Comparison of ENCODE assay signal across 13 cellular contexts in the genomic region with DNA sequence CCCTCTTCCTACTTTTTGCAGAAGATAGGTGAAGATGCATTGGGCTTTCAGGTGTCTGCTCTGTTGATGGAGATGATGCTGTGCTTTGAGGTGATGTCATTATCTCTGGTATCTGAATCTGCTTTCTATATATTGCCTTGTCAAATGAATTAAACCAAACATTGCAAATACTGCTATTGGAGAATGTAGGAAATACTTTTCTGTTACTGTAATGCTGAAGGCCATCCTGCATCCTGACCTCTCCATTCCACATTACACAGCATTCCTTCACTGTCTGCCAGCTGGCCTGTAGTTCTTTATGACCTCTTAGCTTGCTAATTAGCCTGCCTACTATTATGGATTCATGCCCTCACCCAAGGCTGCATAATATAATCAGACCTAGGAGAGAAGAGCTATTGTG.
A peak's percentile ranks its signal among the peaks of the same experiment; 100 is the strongest.
DNase-seq lines count a peak whose midpoint lies in the region; ATAC-seq and TF ChIP-seq lines count a peak whose summit lies in the region.
"Had no signal": no experiment of that assay in that cellular context is flagged by ENCODE, and none has a peak within 500 bp of the region (broad histone marks: within the 10 kb centered on the region; RNA-seq: fewer than 3 reads in every experiment).

No MANE protein-coding gene starts in this region.

- in situ Hi-C loops in Caki2 (cut with HindIII; ENCODE audit: low pct_unique_long_range_greater_than_20kb, low sequenced_read_pairs) = no loop called here

- peaks cover 96% of the 10 kb centered on the region for H3K79me2 ChIP-seq in SK-N-SH (ENCODE audit: insufficient read depth)
- H3K79me2 ChIP-seq in osteoblast (ENCODE audit: insufficient read depth, low read length) = peaks cover 82% of the 10 kb centered on the region

- peak; percentile 57 to 94; a peak in 3 of 4 replicates for TF ChIP-seq EP300 in SK-N-SH (IDR thresholded peaks at IDR 0.05; ENCODE audit: borderline replicate concordance in 1 of 2, low read depth in 1 of 2, low read length in 1 of 2)

- H3K36me3 ChIP-seq in SK-N-SH (replicated peaks in 1 of 2; ENCODE audit: control insufficient read depth in 1 of 2, insufficient read depth in 2 of 2, low read length in 1 of 2) = peaks cover 36 to 54% of the 10 kb centered on the region in 2 experiments
- H3K36me3 ChIP-seq in osteoblast (ENCODE audit: insufficient read depth, low read length) = peaks cover 44% of the 10 kb centered on the region

- H3K9ac ChIP-seq in SK-N-SH = no peak overlapping the region; the same call in 1 of the 2 replicates

- H3K9me3 ChIP-seq in SK-N-SH (no peaks in the 10 kb centered on the region), osteoblast (ENCODE audit: low read depth, low read length) (no peaks in the 10 kb centered on the region)
- H3K9me3 ChIP-seq: Peyer's patch had no signal

- no peaks in the 10 kb centered on the region for H3K9me2 ChIP-seq in SK-N-SH

- no peaks in the 10 kb centered on the region for H3K4me1 Mint-ChIP-seq in nephron progenitor cell
- H3K4me1 Mint-ChIP-seq in activated T-cell treated with anti-CD3 and anti-CD28 coated beads, Interleukin-2, amount 50 U/mL, for 4 hours (ENCODE audit: low read depth) = peaks cover 9% of the 10 kb centered on the region

- no peak for TF ChIP-seq RAD21 in SK-N-SH (IDR thresholded peaks at IDR 0.05; ENCODE audit: low read length)

- H3K4me2 ChIP-seq in SK-N-SH (peak overlapping the region; percentile 48; the same call in 1 of the 2 replicates), osteoblast (ENCODE audit: insufficient read depth, low read length) (peak overlapping the region; percentile 23)

- no peak for ATAC-seq in GM21576 (IDR thresholded peaks at IDR 0.05; ENCODE audit: unreplicated experiment)
- ATAC-seq in activated T-cell treated with anti-CD3 and anti-CD28 coated beads, Interleukin-2, amount 50 U/mL, for 4 hours = no peak

- H3K9me3 Mint-ChIP-seq in nephron progenitor cell = no peaks in the 10 kb centered on the region
- H3K9me3 Mint-ChIP-seq in activated T-cell treated with anti-CD3 and anti-CD28 coated beads, Interleukin-2, amount 50 U/mL, for 4 hours = no peaks in the 10 kb centered on the region
- H3K9me3 Mint-ChIP-seq: naive B cell had no signal

- H3K36me3 Mint-ChIP-seq in nephron progenitor cell (ENCODE audit: low read depth) = peaks cover 27% of the 10 kb centered on the region
- peaks cover 30% of the 10 kb centered on the region for H3K36me3 Mint-ChIP-seq in activated T-cell treated with anti-CD3 and anti-CD28 coated beads, Interleukin-2, amount 50 U/mL, for 4 hours (ENCODE audit: insufficient read depth)

- no peak overlapping the region for H3K4me3 Mint-ChIP-seq in nephron progenitor cell
- no peak overlapping the region for H3K4me3 Mint-ChIP-seq in activated T-cell treated with anti-CD3 and anti-CD28 coated beads, Interleukin-2, amount 50 U/mL, for 4 hours
- H3K4me3 Mint-ChIP-seq: naive B cell had no signal

- TF ChIP-seq CTCF in SK-N-SH (IDR thresholded peaks at IDR 0.05) (no peak), fibroblast of villous mesenchyme (IDR thresholded peaks at IDR 0.05; ENCODE audit: insufficient read depth, low read depth, low read length) (no peak), osteoblast (IDR thresholded peaks at IDR 0.05; ENCODE audit: extremely low read depth, low read depth, low read length) (no peak), nephron progenitor cell (IDR thresholded peaks at IDR 0.05) (no peak)

- no peak overlapping the region for H3K27ac Mint-ChIP-seq in nephron progenitor cell
- H3K27ac Mint-ChIP-seq: naive B cell had no signal

- H3F3A ChIP-seq in SK-N-SH (replicated peaks; ENCODE audit: insufficient read depth) = peaks cover 48% of the 10 kb centered on the region

- DNase-seq in Caki2 (ENCODE audit: low read depth) (peak; percentile 56), SK-N-SH (no peak), fibroblast of villous mesenchyme (ENCODE audit: low read depth) (peak; percentile 77), osteoblast (ENCODE audit: insufficient read length, low spot score, missing footprints) (no peak), nephron progenitor cell (no peak), NCI-H2196 (lab: John Stamatoyannopoulos, UW; ENCODE audit: unreplicated experiment) (no peak)
- DNase-seq in activated T-cell treated with anti-CD3 and anti-CD28 coated beads, Interleukin-2, amount 50 U/mL, for 4 hours = no peak
- DNase-seq: activated T-cell treated with anti-CD3 and anti-CD28 coated beads, Interleukin-2, amount 50 U/mL, for 1 hour; COR-L47; naive B cell; Peyer's patch; stimulated activated naive CD4-positive, alpha-beta T cell had no signal

- H2AFZ ChIP-seq in SK-N-SH (ENCODE audit: low read depth) (no peak overlapping the region), osteoblast (ENCODE audit: low read length) (no peak overlapping the region)

- H3K4me1 ChIP-seq in SK-N-SH (ENCODE audit: control insufficient read depth in 1 of 2, insufficient read depth in 2 of 2, low read depth in 1 of 2, low read length in 1 of 2) = peaks cover 0 to 46% of the 10 kb centered on the region in 2 experiments
- peaks cover 37% of the 10 kb centered on the region for H3K4me1 ChIP-seq in osteoblast (ENCODE audit: insufficient read depth, low read length)
- H3K4me1 ChIP-seq: Peyer's patch had no signal

- CTCF ChIA-PET in SK-N-SH (lab: Yijun Ruan, JAX) = interaction anchor here (0.9 to 1.6 kb wide), 2 partner anchors 10 to 192 kb away, joined by 3 to 8 read pairs; no protein-coding TSS in a partner anchor

- POLR2A ChIA-PET in SK-N-SH (lab: Yijun Ruan, JAX) = no interaction called here

- H3K27ac ChIP-seq in SK-N-SH (ENCODE audit: low read depth in 2 of 2, low read length in 1 of 2) (peak overlapping the region; percentile 50 to 75; a peak in 2 of 4 replicates), osteoblast (ENCODE audit: low read depth, low read length) (peak overlapping the region; percentile 51)

- H3K27me3 ChIP-seq in SK-N-SH (ENCODE audit: insufficient read depth) (no peaks in the 10 kb centered on the region), osteoblast (ENCODE audit: insufficient read depth, low read length) (no peaks in the 10 kb centered on the region)
- H3K27me3 ChIP-seq: Peyer's patch had no signal

- H4K20me1 ChIP-seq in SK-N-SH (ENCODE audit: insufficient read depth) = peaks cover 22% of the 10 kb centered on the region; the same call in 1 of the 2 replicates
- peaks cover 37% of the 10 kb centered on the region for H4K20me1 ChIP-seq in osteoblast (ENCODE audit: insufficient read depth, low read length)

- no peak overlapping the region for H3K4me3 ChIP-seq in SK-N-SH (ENCODE audit: low read depth in 2 of 2, low read length in 1 of 2)
- no peak overlapping the region for H3K4me3 ChIP-seq in fibroblast of villous mesenchyme (ENCODE audit: low read depth, low read length)
- H3K4me3 ChIP-seq in osteoblast (ENCODE audit: insufficient read depth, low read length) = no peak overlapping the region
- H3K4me3 ChIP-seq: Peyer's patch had no signal

- no peaks in the 10 kb centered on the region for H3K27me3 Mint-ChIP-seq in nephron progenitor cell (ENCODE audit: low read depth, poor library complexity)
- H3K27me3 Mint-ChIP-seq in activated T-cell treated with anti-CD3 and anti-CD28 coated beads, Interleukin-2, amount 50 U/mL, for 4 hours (ENCODE audit: low read depth) = no peaks in the 10 kb centered on the region
- H3K27me3 Mint-ChIP-seq: naive B cell had no signal

TF ChIP-seq in SK-N-SH, 30 proteins besides CTCF, POLR2A, EP300 and RAD21 (continues in another document):
- TF ChIP-seq RXRA (IDR thresholded peaks at IDR 0.05; ENCODE audit: borderline replicate concordance, low read depth) = peak; percentile 77; the same call in 1 of the 2 replicates
- TF ChIP-seq TEAD4 (IDR thresholded peaks at IDR 0.05; ENCODE audit: borderline replicate concordance, insufficient read depth) = peak; percentile 73; the same call in 1 of the 2 replicates
- TF ChIP-seq, protein P1, sequence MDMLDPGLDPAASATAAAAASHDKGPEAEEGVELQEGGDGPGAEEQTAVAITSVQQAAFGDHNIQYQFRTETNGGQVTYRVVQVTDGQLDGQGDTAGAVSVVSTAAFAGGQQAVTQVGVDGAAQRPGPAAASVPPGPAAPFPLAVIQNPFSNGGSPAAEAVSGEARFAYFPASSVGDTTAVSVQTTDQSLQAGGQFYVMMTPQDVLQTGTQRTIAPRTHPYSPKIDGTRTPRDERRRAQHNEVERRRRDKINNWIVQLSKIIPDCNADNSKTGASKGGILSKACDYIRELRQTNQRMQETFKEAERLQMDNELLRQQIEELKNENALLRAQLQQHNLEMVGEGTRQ (IDR thresholded peaks at IDR 0.05; ENCODE audit: borderline replicate concordance, low read depth, low read length) = no peak
- peak; percentile 34; the same call in 1 of the 2 replicates for TF ChIP-seq MEF2A (IDR thresholded peaks at IDR 0.05; ENCODE audit: borderline replicate concordance, low read depth)
- TF ChIP-seq, protein P2, sequence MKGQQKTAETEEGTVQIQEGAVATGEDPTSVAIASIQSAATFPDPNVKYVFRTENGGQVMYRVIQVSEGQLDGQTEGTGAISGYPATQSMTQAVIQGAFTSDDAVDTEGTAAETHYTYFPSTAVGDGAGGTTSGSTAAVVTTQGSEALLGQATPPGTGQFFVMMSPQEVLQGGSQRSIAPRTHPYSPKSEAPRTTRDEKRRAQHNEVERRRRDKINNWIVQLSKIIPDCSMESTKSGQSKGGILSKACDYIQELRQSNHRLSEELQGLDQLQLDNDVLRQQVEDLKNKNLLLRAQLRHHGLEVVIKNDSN (IDR thresholded peaks at IDR 0.05; ENCODE audit: borderline replicate concordance, low read depth) = no peak
- TF ChIP-seq CHD2 (IDR thresholded peaks at IDR 0.05; ENCODE audit: low read length, partially characterized antibody) = no peak
- peak; percentile 78 for TF ChIP-seq POLR2AphosphoS5 (IDR thresholded peaks at IDR 0.05; ENCODE audit: low read depth, low read length)
- TF ChIP-seq FOXM1 (IDR thresholded peaks at IDR 0.05; ENCODE audit: low read depth) = peak; percentile 64
- TF ChIP-seq NFIC (IDR thresholded peaks at IDR 0.05; ENCODE audit: borderline replicate concordance) = peak; percentile 86
- no peak for TF ChIP-seq SMC3 (IDR thresholded peaks at IDR 0.05; ENCODE audit: low read depth, low read length)
- TF ChIP-seq TCF12 (IDR thresholded peaks at IDR 0.05) = peak; percentile 95
- TF ChIP-seq, protein P3, sequence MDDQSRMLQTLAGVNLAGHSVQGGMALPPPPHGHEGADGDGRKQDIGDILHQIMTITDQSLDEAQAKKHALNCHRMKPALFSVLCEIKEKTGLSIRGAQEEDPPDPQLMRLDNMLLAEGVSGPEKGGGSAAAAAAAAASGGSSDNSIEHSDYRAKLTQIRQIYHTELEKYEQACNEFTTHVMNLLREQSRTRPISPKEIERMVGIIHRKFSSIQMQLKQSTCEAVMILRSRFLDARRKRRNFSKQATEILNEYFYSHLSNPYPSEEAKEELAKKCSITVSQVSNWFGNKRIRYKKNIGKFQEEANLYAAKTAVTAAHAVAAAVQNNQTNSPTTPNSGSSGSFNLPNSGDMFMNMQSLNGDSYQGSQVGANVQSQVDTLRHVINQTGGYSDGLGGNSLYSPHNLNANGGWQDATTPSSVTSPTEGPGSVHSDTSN (IDR thresholded peaks at IDR 0.05) = peak; percentile 93
- TF ChIP-seq ELF1 (IDR thresholded peaks at IDR 0.05) = 0 out of 2 replicates have a peak, but pooled peaks have one; percentile 16
- TF ChIP-seq RFX5 (IDR thresholded peaks at IDR 0.05; ENCODE audit: low read length) = no peak
- TF ChIP-seq JUND (IDR thresholded peaks at IDR 0.05) = peak; percentile 84

Comparison
In these comparisons a context has a peak if more than half of its experiments do, and no peak if none do; other contexts are left out.
1. DNase-seq: peak in Caki2 (single experiment) and fibroblast of villous mesenchyme (single experiment); none in SK-N-SH (single experiment), osteoblast (single experiment), nephron progenitor cell (single experiment), activated T-cell treated with anti-CD3 and anti-CD28 coated beads, Interleukin-2, amount 50 U/mL, for 4 hours (single experiment) and NCI-H2196 (single experiment).